ENCODE assay signal across 1 cellular context in the genomic region with DNA sequence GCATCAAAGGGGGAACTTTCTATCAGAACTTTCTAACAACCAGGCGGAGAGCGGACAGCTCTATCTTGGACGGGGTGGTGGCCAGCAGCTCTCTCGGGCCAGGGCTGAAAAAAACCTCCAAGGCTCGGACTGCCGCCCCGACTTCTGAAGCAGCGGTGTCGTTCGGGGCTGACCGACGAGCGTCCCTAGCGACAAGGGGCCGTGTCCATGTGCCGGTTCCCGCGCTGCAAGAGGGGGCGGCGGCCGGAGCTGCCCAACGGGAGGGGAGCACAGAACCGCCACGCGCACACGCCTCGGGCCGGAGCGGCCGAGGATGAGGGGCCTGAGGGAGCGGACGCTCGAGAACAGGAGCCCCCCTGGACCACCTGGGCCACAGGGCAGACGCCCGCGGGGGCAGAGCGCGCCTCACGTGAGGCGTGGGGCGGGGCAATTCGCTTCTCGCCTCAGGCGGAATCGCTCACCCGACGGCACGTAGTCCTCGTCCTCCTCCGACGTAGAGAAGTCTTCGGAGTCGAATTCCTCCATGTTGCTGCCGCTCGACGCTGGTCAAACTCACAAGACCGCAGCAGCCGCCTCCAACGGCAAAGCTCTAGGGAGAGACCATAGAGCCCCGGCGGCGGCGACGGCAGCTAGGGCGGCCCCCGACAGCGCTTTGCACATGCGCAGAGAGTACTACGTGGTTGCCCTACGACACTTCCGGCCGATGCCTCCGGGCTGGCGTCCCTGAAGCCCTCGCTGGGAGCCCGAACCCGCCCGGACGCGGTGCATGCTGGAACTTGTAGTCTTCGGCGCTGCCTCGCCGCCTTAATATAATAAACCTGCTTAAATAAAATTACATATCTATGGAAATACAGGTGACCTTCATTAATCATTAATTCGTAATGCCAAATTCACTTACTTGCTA.
A peak's percentile ranks its signal among the peaks of the same experiment; 100 is the strongest.
TF ChIP-seq lines count a peak whose summit lies in the region.

A gene (minus strand): TSS at position 676 of the 904 bp plus-strand sequence. CDS start 151 bp downstream, at position 525.

TF ChIP-seq in GM12878, 131 proteins besides CTCF, POLR2A, EP300 and RAD21 (continued from another document and continues in another):
- TF ChIP-seq, protein P1, sequence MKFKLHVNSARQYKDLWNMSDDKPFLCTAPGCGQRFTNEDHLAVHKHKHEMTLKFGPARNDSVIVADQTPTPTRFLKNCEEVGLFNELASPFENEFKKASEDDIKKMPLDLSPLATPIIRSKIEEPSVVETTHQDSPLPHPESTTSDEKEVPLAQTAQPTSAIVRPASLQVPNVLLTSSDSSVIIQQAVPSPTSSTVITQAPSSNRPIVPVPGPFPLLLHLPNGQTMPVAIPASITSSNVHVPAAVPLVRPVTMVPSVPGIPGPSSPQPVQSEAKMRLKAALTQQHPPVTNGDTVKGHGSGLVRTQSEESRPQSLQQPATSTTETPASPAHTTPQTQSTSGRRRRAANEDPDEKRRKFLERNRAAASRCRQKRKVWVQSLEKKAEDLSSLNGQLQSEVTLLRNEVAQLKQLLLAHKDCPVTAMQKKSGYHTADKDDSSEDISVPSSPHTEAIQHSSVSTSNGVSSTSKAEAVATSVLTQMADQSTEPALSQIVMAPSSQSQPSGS (IDR thresholded peaks at IDR 0.05; ENCODE audit: low read length) = no peak
- no peak for TF ChIP-seq SUPT20H (IDR thresholded peaks at IDR 0.05; ENCODE audit: borderline replicate concordance, control insufficient read depth, low read depth, low read length)
- no peak; the same call in 1 of the 2 replicates for TF ChIP-seq FOXK2 (IDR thresholded peaks at IDR 0.05)
- TF ChIP-seq, protein P2, sequence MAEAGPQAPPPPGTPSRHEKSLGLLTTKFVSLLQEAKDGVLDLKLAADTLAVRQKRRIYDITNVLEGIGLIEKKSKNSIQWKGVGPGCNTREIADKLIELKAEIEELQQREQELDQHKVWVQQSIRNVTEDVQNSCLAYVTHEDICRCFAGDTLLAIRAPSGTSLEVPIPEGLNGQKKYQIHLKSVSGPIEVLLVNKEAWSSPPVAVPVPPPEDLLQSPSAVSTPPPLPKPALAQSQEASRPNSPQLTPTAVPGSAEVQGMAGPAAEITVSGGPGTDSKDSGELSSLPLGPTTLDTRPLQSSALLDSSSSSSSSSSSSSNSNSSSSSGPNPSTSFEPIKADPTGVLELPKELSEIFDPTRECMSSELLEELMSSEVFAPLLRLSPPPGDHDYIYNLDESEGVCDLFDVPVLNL (IDR thresholded peaks at IDR 0.05; ENCODE audit: low read depth, low read length) = peak; percentile 74
- no peak for TF ChIP-seq RFX5 (IDR thresholded peaks at IDR 0.05; ENCODE audit: low read depth, low read length)
- TF ChIP-seq, protein P3, sequence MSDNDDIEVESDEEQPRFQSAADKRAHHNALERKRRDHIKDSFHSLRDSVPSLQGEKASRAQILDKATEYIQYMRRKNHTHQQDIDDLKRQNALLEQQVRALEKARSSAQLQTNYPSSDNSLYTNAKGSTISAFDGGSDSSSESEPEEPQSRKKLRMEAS (IDR thresholded peaks at IDR 0.05; ENCODE audit: low read depth, low read length) = peak; percentile 65; the same call in 1 of the 2 replicates
- peak; percentile 10; the same call in 1 of the 2 replicates for TF ChIP-seq CHD2 (IDR thresholded peaks at IDR 0.05; ENCODE audit: borderline replicate concordance, low read depth, low read length)
- peak; percentile 93 to 99 for TF ChIP-seq BHLHE40 (IDR thresholded peaks at IDR 0.05; ENCODE audit: borderline replicate concordance in 1 of 2, low read depth in 2 of 2, low read length in 1 of 2)
- no peak for TF ChIP-seq HDAC2 (IDR thresholded peaks at IDR 0.05)
- TF ChIP-seq NR2C2 (IDR thresholded peaks at IDR 0.05; ENCODE audit: borderline replicate concordance, control insufficient read depth, insufficient read length, low read depth) = no peak
- TF ChIP-seq POU2F2 (IDR thresholded peaks at IDR 0.05; ENCODE audit: borderline replicate concordance, low read depth, low read length) = no peak
- no peak for TF ChIP-seq JUNB (IDR thresholded peaks at IDR 0.05)
- no peak for TF ChIP-seq FOS (IDR thresholded peaks at IDR 0.05; ENCODE audit: borderline replicate concordance, extremely low read depth, insufficient read length)
- peak; percentile 98; the same call in 1 of the 2 replicates for TF ChIP-seq RB1 (IDR thresholded peaks at IDR 0.05; ENCODE audit: borderline replicate concordance)
- TF ChIP-seq, protein P4, sequence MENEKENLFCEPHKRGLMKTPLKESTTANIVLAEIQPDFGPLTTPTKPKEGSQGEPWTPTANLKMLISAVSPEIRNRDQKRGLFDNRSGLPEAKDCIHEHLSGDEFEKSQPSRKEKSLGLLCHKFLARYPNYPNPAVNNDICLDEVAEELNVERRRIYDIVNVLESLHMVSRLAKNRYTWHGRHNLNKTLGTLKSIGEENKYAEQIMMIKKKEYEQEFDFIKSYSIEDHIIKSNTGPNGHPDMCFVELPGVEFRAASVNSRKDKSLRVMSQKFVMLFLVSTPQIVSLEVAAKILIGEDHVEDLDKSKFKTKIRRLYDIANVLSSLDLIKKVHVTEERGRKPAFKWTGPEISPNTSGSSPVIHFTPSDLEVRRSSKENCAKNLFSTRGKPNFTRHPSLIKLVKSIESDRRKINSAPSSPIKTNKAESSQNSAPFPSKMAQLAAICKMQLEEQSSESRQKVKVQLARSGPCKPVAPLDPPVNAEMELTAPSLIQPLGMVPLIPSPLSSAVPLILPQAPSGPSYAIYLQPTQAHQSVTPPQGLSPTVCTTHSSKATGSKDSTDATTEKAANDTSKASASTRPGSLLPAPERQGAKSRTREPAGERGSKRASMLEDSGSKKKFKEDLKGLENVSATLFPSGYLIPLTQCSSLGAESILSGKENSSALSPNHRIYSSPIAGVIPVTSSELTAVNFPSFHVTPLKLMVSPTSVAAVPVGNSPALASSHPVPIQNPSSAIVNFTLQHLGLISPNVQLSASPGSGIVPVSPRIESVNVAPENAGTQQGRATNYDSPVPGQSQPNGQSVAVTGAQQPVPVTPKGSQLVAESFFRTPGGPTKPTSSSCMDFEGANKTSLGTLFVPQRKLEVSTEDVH (IDR thresholded peaks at IDR 0.05; ENCODE audit: low read depth, partially characterized antibody) = peak; percentile 92
- TF ChIP-seq RUNX3 (IDR thresholded peaks at IDR 0.05; ENCODE audit: low read length) = peak; percentile 55
- TF ChIP-seq ETV6 (conservative IDR thresholded peaks at IDR 0.05 in 1 of 2, IDR thresholded peaks at IDR 0.05 in 1 of 2; ENCODE audit: borderline replicate concordance in 1 of 2, low read depth in 1 of 2) = no peak
- TF ChIP-seq BRCA1 (IDR thresholded peaks at IDR 0.05; ENCODE audit: low read depth, low read length) = no peak
- TF ChIP-seq, protein P5, sequence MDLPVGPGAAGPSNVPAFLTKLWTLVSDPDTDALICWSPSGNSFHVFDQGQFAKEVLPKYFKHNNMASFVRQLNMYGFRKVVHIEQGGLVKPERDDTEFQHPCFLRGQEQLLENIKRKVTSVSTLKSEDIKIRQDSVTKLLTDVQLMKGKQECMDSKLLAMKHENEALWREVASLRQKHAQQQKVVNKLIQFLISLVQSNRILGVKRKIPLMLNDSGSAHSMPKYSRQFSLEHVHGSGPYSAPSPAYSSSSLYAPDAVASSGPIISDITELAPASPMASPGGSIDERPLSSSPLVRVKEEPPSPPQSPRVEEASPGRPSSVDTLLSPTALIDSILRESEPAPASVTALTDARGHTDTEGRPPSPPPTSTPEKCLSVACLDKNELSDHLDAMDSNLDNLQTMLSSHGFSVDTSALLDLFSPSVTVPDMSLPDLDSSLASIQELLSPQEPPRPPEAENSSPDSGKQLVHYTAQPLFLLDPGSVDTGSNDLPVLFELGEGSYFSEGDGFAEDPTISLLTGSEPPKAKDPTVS (IDR thresholded peaks at IDR 0.05; ENCODE audit: low read depth, low read length) = no peak
- peak; percentile 87 for TF ChIP-seq CREB1 (IDR thresholded peaks at IDR 0.05; ENCODE audit: low read depth)
- TF ChIP-seq, protein P6, sequence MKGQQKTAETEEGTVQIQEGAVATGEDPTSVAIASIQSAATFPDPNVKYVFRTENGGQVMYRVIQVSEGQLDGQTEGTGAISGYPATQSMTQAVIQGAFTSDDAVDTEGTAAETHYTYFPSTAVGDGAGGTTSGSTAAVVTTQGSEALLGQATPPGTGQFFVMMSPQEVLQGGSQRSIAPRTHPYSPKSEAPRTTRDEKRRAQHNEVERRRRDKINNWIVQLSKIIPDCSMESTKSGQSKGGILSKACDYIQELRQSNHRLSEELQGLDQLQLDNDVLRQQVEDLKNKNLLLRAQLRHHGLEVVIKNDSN (IDR thresholded peaks at IDR 0.05; ENCODE audit: borderline replicate concordance, extremely low read length, insufficient read depth, low read depth, low read length) = peak; percentile 83
- peak; percentile 85 for TF ChIP-seq BACH1 (IDR thresholded peaks at IDR 0.05; ENCODE audit: borderline replicate concordance)
- 0 out of 2 replicates have a peak, but pooled peaks have one; percentile 13 for TF ChIP-seq TAF1 (IDR thresholded peaks at IDR 0.05; ENCODE audit: borderline replicate concordance, low read depth, low read length)
- TF ChIP-seq NFXL1 (IDR thresholded peaks at IDR 0.05; ENCODE audit: borderline replicate concordance) = peak; percentile 86
- TF ChIP-seq, protein P7, sequence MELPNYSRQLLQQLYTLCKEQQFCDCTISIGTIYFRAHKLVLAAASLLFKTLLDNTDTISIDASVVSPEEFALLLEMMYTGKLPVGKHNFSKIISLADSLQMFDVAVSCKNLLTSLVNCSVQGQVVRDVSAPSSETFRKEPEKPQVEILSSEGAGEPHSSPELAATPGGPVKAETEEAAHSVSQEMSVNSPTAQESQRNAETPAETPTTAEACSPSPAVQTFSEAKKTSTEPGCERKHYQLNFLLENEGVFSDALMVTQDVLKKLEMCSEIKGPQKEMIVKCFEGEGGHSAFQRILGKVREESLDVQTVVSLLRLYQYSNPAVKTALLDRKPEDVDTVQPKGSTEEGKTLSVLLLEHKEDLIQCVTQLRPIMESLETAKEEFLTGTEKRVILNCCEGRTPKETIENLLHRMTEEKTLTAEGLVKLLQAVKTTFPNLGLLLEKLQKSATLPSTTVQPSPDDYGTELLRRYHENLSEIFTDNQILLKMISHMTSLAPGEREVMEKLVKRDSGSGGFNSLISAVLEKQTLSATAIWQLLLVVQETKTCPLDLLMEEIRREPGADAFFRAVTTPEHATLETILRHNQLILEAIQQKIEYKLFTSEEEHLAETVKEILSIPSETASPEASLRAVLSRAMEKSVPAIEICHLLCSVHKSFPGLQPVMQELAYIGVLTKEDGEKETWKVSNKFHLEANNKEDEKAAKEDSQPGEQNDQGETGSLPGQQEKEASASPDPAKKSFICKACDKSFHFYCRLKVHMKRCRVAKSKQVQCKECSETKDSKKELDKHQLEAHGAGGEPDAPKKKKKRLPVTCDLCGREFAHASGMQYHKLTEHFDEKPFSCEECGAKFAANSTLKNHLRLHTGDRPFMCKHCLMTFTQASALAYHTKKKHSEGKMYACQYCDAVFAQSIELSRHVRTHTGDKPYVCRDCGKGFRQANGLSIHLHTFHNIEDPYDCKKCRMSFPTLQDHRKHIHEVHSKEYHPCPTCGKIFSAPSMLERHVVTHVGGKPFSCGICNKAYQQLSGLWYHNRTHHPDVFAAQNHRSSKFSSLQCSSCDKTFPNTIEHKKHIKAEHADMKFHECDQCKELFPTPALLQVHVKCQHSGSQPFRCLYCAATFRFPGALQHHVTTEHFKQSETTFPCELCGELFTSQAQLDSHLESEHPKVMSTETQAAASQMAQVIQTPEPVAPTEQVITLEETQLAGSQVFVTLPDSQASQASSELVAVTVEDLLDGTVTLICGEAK (IDR thresholded peaks at IDR 0.05; ENCODE audit: borderline replicate concordance) = peak; percentile 84; the same call in 1 of the 2 replicates
- TF ChIP-seq, protein P8, sequence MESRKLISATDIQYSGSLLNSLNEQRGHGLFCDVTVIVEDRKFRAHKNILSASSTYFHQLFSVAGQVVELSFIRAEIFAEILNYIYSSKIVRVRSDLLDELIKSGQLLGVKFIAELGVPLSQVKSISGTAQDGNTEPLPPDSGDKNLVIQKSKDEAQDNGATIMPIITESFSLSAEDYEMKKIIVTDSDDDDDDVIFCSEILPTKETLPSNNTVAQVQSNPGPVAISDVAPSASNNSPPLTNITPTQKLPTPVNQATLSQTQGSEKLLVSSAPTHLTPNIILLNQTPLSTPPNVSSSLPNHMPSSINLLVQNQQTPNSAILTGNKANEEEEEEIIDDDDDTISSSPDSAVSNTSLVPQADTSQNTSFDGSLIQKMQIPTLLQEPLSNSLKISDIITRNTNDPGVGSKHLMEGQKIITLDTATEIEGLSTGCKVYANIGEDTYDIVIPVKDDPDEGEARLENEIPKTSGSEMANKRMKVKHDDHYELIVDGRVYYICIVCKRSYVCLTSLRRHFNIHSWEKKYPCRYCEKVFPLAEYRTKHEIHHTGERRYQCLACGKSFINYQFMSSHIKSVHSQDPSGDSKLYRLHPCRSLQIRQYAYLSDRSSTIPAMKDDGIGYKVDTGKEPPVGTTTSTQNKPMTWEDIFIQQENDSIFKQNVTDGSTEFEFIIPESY (IDR thresholded peaks at IDR 0.05) = no peak
- TF ChIP-seq, protein P9, sequence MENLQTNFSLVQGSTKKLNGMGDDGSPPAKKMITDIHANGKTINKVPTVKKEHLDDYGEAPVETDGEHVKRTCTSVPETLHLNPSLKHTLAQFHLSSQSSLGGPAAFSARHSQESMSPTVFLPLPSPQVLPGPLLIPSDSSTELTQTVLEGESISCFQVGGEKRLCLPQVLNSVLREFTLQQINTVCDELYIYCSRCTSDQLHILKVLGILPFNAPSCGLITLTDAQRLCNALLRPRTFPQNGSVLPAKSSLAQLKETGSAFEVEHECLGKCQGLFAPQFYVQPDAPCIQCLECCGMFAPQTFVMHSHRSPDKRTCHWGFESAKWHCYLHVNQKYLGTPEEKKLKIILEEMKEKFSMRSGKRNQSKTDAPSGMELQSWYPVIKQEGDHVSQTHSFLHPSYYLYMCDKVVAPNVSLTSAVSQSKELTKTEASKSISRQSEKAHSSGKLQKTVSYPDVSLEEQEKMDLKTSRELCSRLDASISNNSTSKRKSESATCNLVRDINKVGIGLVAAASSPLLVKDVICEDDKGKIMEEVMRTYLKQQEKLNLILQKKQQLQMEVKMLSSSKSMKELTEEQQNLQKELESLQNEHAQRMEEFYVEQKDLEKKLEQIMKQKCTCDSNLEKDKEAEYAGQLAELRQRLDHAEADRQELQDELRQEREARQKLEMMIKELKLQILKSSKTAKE (IDR thresholded peaks at IDR 0.05; ENCODE audit: low read depth, poor library complexity, severe bottlenecking) = no peak
- peak; percentile 94 for TF ChIP-seq LARP7 (IDR thresholded peaks at IDR 0.05)
- TF ChIP-seq, protein P10, sequence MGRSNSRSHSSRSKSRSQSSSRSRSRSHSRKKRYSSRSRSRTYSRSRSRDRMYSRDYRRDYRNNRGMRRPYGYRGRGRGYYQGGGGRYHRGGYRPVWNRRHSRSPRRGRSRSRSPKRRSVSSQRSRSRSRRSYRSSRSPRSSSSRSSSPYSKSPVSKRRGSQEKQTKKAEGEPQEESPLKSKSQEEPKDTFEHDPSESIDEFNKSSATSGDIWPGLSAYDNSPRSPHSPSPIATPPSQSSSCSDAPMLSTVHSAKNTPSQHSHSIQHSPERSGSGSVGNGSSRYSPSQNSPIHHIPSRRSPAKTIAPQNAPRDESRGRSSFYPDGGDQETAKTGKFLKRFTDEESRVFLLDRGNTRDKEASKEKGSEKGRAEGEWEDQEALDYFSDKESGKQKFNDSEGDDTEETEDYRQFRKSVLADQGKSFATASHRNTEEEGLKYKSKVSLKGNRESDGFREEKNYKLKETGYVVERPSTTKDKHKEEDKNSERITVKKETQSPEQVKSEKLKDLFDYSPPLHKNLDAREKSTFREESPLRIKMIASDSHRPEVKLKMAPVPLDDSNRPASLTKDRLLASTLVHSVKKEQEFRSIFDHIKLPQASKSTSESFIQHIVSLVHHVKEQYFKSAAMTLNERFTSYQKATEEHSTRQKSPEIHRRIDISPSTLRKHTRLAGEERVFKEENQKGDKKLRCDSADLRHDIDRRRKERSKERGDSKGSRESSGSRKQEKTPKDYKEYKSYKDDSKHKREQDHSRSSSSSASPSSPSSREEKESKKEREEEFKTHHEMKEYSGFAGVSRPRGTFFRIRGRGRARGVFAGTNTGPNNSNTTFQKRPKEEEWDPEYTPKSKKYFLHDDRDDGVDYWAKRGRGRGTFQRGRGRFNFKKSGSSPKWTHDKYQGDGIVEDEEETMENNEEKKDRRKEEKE (IDR thresholded peaks at IDR 0.05) = no peak
- TF ChIP-seq SMAD5 (IDR thresholded peaks at IDR 0.05; ENCODE audit: low read depth) = no peak
- TF ChIP-seq GATAD2B (conservative IDR thresholded peaks at IDR 0.05; ENCODE audit: low read depth) = peak; percentile 86
- peak; percentile 57; the same call in 1 of the 2 replicates for TF ChIP-seq EED (IDR thresholded peaks at IDR 0.05; ENCODE audit: low read depth)
